In the genomic region with DNA sequence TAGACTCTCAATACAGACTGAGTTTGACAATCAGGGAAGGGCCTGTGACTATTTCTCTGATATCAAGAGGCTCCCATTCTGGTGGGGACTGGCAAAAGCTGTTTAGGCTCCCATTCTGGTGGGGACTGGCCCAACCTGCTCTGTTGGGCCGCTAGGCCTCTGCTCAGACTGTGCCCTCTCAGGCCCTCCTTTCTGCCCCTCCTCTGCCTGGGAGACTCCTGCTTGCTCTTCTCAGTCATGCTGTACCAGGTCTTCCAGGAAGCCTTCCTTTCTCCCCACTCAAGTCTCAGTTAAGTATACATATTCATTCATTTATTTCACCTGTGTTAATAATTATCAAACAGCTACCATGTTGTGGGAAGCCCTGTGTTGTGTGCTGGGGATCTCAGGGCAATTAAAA, we compare ENCODE assay signal across 26 cellular contexts.
"Had no signal": no experiment of that assay in that cellular context is flagged by ENCODE, and none has a peak within 500 bp of the region (broad histone marks: within the 10 kb centered on the region; RNA-seq: fewer than 3 reads in every experiment).

No MANE protein-coding gene starts in this region.

- ATAC-seq: foreskin keratinocyte; gastroesophageal sphincter; heart left ventricle; left cardiac atrium; left ventricle myocardium superior; natural killer cell; pancreas; right cardiac atrium; stimulated activated effector memory CD8-positive, alpha-beta T cell treated with anti-CD3 and anti-CD28 coated beads, Interleukin-12 subunit alpha, Interleukin-12 subunit beta, amount 100 ng/mL, for 72 hours; stimulated activated naive CD8-positive, alpha-beta T cell treated with anti-CD3 and anti-CD28 coated beads, Interleukin-15, Interleukin-2, amounts not matched to agents 100 U/mL and 50 U/mL, for 24 hours had no signal

- H3K36me3 Mint-ChIP-seq: memory B cell; natural killer cell; stimulated activated effector memory CD8-positive, alpha-beta T cell treated with anti-CD3 and anti-CD28 coated beads, Interleukin-12 subunit alpha, Interleukin-12 subunit beta, amount 100 ng/mL, for 72 hours had no signal

- H3K36me3 ChIP-seq: esophagus muscularis mucosa, gastroesophageal sphincter, heart left ventricle, neutrophil, pancreas, sigmoid colon, tibial nerve, vagina had no signal

- H3K4me1 Mint-ChIP-seq: memory B cell; natural killer cell; stimulated activated effector memory CD8-positive, alpha-beta T cell treated with anti-CD3 and anti-CD28 coated beads, Interleukin-12 subunit alpha, Interleukin-12 subunit beta, amount 100 ng/mL, for 72 hours had no signal

- H3K4me3 Mint-ChIP-seq: memory B cell; natural killer cell; stimulated activated effector memory CD8-positive, alpha-beta T cell treated with anti-CD3 and anti-CD28 coated beads, Interleukin-12 subunit alpha, Interleukin-12 subunit beta, amount 100 ng/mL, for 72 hours had no signal

- H3K27me3 ChIP-seq: esophagus muscularis mucosa, foreskin keratinocyte, gastroesophageal sphincter, hepatocyte, pancreas, sigmoid colon, testis, tibial nerve, vagina had no signal

- H3K4me3 ChIP-seq: coronary artery, esophagus muscularis mucosa, gastroesophageal sphincter, heart left ventricle, hepatocyte, lung, pancreas, sigmoid colon, testis, tibial nerve, vagina had no signal

- H3K9me3 ChIP-seq: esophagus muscularis mucosa, gastroesophageal sphincter, heart left ventricle, neutrophil, pancreas, sigmoid colon, testis, tibial nerve, vagina had no signal

- H3K4me1 ChIP-seq: esophagus muscularis mucosa, foreskin keratinocyte, gastroesophageal sphincter, heart left ventricle, pancreas, sigmoid colon, testis, tibial nerve, vagina had no signal

- H3K27ac ChIP-seq: coronary artery, esophagus muscularis mucosa, foreskin keratinocyte, gastroesophageal sphincter, heart left ventricle, hepatocyte, neutrophil, pancreas, sigmoid colon, testis, tibial nerve, vagina had no signal

- H3K27ac Mint-ChIP-seq: memory B cell; natural killer cell; stimulated activated effector memory CD8-positive, alpha-beta T cell treated with anti-CD3 and anti-CD28 coated beads, Interleukin-12 subunit alpha, Interleukin-12 subunit beta, amount 100 ng/mL, for 72 hours had no signal

- DNase-seq: dermis blood vessel endothelial cell; effector memory CD4-positive, alpha-beta T cell; foreskin keratinocyte; heart left ventricle; kidney; left cardiac atrium; left ventricle myocardium superior; natural killer cell; pancreas; right cardiac atrium; sigmoid colon; stimulated activated CD4-positive, alpha-beta T cell treated with anti-CD3 and anti-CD28 coated beads, Interleukin-2, amount 100 ng/mL, for 24 hours; stimulated activated CD4-positive, alpha-beta T cell treated with anti-CD3 and anti-CD28 coated beads, Interleukin-4, amount 100 ng/mL, for 24 hours; stimulated activated naive CD8-positive, alpha-beta T cell treated with anti-CD3 and anti-CD28 coated beads, Interleukin-15, Interleukin-2, amounts not matched to agents 100 U/mL and 50 U/mL, for 24 hours; substantia nigra; testis had no signal

- H3K9me3 Mint-ChIP-seq: memory B cell; natural killer cell; stimulated activated effector memory CD8-positive, alpha-beta T cell treated with anti-CD3 and anti-CD28 coated beads, Interleukin-12 subunit alpha, Interleukin-12 subunit beta, amount 100 ng/mL, for 72 hours had no signal
